ENCODE assay signal across 17 cellular contexts in the genomic region with DNA sequence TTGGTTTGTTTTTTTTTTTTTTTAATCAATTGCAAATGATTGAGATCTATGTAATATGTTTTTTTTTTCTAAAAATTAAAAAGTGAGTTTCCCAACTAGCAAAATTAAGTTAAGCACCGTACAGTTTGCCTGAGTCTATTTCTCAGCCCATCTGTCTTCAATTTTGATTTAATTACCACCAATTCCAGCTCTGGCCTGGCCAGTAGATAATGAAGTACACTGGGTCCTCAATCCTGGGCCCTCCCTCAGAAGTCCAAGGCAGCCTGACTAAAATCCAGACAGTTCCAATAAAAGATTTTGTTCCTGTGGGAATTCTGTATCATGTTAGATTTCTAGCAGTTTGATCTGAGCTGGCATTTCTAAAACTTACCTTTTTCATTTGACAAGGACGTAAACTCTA.
A peak's percentile ranks its signal among the peaks of the same experiment; 100 is the strongest.
DNase-seq lines count a peak whose midpoint lies in the region; ATAC-seq, FAIRE-seq and TF ChIP-seq lines count a peak whose summit lies in the region.
"Had no signal": no experiment of that assay in that cellular context is flagged by ENCODE, and none has a peak within 500 bp of the region (broad histone marks: within the 10 kb centered on the region; RNA-seq: fewer than 3 reads in every experiment).

No MANE protein-coding gene starts in this region.

- H3K36me3 Mint-ChIP-seq in progenitor cell of endocrine pancreas (ENCODE audit: insufficient read depth), result peaks cover 5% of the 10 kb centered on the region
- H3K36me3 Mint-ChIP-seq: CD8-positive, alpha-beta T cell had no signal

- H3K9me3 ChIP-seq in BE2C, result no peaks in the 10 kb centered on the region
- H3K9me3 ChIP-seq: A549, HAP-1 had no signal

- no peaks in the 10 kb centered on the region for H3K27me3 Mint-ChIP-seq in progenitor cell of endocrine pancreas

- FAIRE-seq in endometrium (lab: Jason Lieb, UNC), result peak; percentile 48
- FAIRE-seq: A549, GM12892, GM18507, H1 had no signal

- no peak overlapping the region for H3K4me3 Mint-ChIP-seq in progenitor cell of endocrine pancreas (ENCODE audit: low read depth)
- H3K4me3 Mint-ChIP-seq: CD8-positive, alpha-beta T cell had no signal

- H3K4me3 ChIP-seq in BE2C (ENCODE audit: low read depth, low read length), result no peak overlapping the region
- H3K4me3 ChIP-seq: A549; BLaER1 treated with 17β-estradiol and CSF1 and Interleukin-3, amounts not matched to agents 10 nM and 100 nM; HAP-1 had no signal

- peaks cover 12% of the 10 kb centered on the region for H3K9me3 Mint-ChIP-seq in progenitor cell of endocrine pancreas (ENCODE audit: low read depth)

- ATAC-seq in GM18873 (IDR thresholded peaks at IDR 0.05; ENCODE audit: low FRiP score, unreplicated experiment), result no peak
- ATAC-seq: A549; CD8-positive, alpha-beta T cell had no signal

- no peaks in the 10 kb centered on the region for H3K27me3 ChIP-seq in BE2C
- H3K27me3 ChIP-seq: BLaER1 treated with 17β-estradiol and CSF1 and Interleukin-3, amounts not matched to agents 10 nM and 100 nM had no signal

- peak overlapping the region; percentile 73 for H3K27ac Mint-ChIP-seq in progenitor cell of endocrine pancreas
- H3K27ac Mint-ChIP-seq: CD8-positive, alpha-beta T cell had no signal

- H3K4me1 Mint-ChIP-seq in progenitor cell of endocrine pancreas (ENCODE audit: low read depth), result peaks cover 8% of the 10 kb centered on the region

- H3K36me3 ChIP-seq in BE2C, result no peaks in the 10 kb centered on the region
- H3K36me3 ChIP-seq: BLaER1 treated with 17β-estradiol and CSF1 and Interleukin-3, amounts not matched to agents 10 nM and 100 nM; HAP-1 had no signal

- peaks cover 14% of the 10 kb centered on the region for H3K4me1 ChIP-seq in BE2C
- H3K4me1 ChIP-seq: BLaER1 treated with 17β-estradiol and CSF1 and Interleukin-3, amounts not matched to agents 10 nM and 100 nM; HAP-1 had no signal

- DNase-seq in BE2C (peak; percentile 68), NCI-H69 (lab: John Stamatoyannopoulos, UW) (peak; percentile 53), progenitor cell of endocrine pancreas (ENCODE audit: low spot score, unreplicated experiment) (no peak), DMS79 (lab: John Stamatoyannopoulos, UW) (no peak), DMS 273 treated with DMSO at 0.1 percent for 48 hours (lab: John Stamatoyannopoulos, UW) (no peak)
- DNase-seq: Calu3; CD8-positive, alpha-beta T cell; DMS53; GDM1 had no signal

- TF ChIP-seq CTCF in BE2C (IDR thresholded peaks at IDR 0.05; ENCODE audit: low read depth, low read length), result no peak
- TF ChIP-seq CTCF in progenitor cell of endocrine pancreas (IDR thresholded peaks at IDR 0.05; ENCODE audit: unreplicated experiment), result no peak

Comparison
In these comparisons a context has a peak if more than half of its experiments do, and no peak if none do; other contexts are left out.
1. DNase-seq: peak in BE2C (single experiment) and NCI-H69 (single experiment); none in progenitor cell of endocrine pancreas (single experiment), DMS79 (single experiment) and DMS 273 treated with DMSO at 0.1 percent for 48 hours (single experiment).